In the genomic region with DNA sequence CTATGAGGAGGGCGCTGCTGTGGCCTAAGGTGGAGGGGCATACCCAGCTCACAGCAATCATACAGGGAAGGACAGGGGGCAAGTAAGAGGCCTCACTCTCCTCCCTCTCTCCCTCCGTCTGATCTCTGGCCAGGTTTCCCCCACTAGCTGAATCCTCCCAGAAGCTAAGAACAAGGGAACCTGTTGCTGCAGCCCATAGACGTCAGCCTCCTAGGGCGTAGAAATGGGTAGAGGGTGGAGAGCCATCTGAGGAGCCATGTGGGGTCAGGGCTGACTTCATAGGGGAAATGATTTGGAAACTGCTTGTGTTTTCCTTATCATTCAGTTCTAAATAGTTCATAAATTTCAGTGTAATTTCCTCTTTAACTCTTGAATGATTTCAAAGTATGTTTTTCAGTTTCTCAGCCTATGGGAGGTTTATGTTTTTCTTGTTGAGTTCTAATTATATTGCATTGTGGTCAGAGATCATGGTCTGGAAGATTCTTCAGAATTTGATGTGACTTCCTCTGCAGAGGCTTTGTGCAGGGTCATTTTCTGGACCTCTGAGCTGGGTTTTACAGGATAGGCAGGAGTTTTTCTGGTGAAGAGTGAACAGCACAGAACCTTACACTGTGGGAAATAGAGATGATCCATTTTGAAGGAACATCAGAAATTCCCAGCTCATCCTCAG, we compare ENCODE assay signal across 21 cellular contexts. TPM values are rescaled to one million over a fixed set of nuclear protein-coding genes. Genes with fewer than 3 reads are reported as not detected.
"Had no signal": no experiment of that assay in that cellular context is flagged by ENCODE, and none has a peak within 500 bp of the region (broad histone marks: within the 10 kb centered on the region; RNA-seq: fewer than 3 reads in every experiment).

No MANE protein-coding gene starts in this region.

- H3K36me3 Mint-ChIP-seq: activated naive CD8-positive, alpha-beta T cell treated with anti-CD3 and anti-CD28 coated beads, Interleukin-2, amount 10 ng/mL, durations not matched to agents 7 days and 5 days had no signal

- H3K9me3 ChIP-seq: breast epithelium, esophagus muscularis mucosa, neutrophil, tibial nerve had no signal

- ATAC-seq: T-helper 17 cell had no signal

- H3K27ac Mint-ChIP-seq: activated naive CD8-positive, alpha-beta T cell treated with anti-CD3 and anti-CD28 coated beads, Interleukin-2, amount 10 ng/mL, durations not matched to agents 7 days and 5 days; T-helper 17 cell had no signal

- H3K9me3 Mint-ChIP-seq: activated naive CD8-positive, alpha-beta T cell treated with anti-CD3 and anti-CD28 coated beads, Interleukin-2, amount 10 ng/mL, durations not matched to agents 7 days and 5 days had no signal

- H3K27me3 Mint-ChIP-seq: T-helper 17 cell had no signal

- H3K27ac ChIP-seq: breast epithelium, esophagus muscularis mucosa, neutrophil, skin epidermis, tibial nerve had no signal

- H3K27me3 ChIP-seq: breast epithelium, esophagus muscularis mucosa, neutrophil, tibial nerve had no signal

- FAIRE-seq: endometrium, TTC549 had no signal

- DNase-seq: activated CD4-positive, alpha-beta T cell treated with anti-CD3 and anti-CD28 coated beads for 1 hour; activated CD8-positive, alpha-beta memory T cell treated with anti-CD3 and anti-CD28 coated beads for 24 hours; activated effector memory CD4-positive, alpha-beta T cell treated with Interleukin-2 at 50 U/mL for 16 hours; activated naive CD8-positive, alpha-beta T cell treated with anti-CD3 and anti-CD28 coated beads, Interleukin-2, amount 10 ng/mL, durations not matched to agents 7 days and 5 days; aorta; hypothalamus; kidney glomerular epithelial cell; mesendoderm; posterior cingulate gyrus; stimulated activated CD4-positive, alpha-beta T cell treated with anti-CD3 and anti-CD28 coated beads, Interleukin-4, amount 100 ng/mL, for 4 hours; T-helper 17 cell had no signal

- H3K36me3 ChIP-seq: breast epithelium, esophagus muscularis mucosa, neutrophil, tibial nerve had no signal

- H3K4me3 ChIP-seq: breast epithelium, esophagus muscularis mucosa, skin epidermis, tibial nerve had no signal

- H3K4me3 Mint-ChIP-seq: activated naive CD8-positive, alpha-beta T cell treated with anti-CD3 and anti-CD28 coated beads, Interleukin-2, amount 10 ng/mL, durations not matched to agents 7 days and 5 days; T-helper 17 cell had no signal

RNA-seq across cellular contexts. Expression of gene TEX38, which starts 52.8 kb away (rescaled TPM):
- total RNA-seq: activated naive CD8-positive, alpha-beta T cell treated with anti-CD3 and anti-CD28 coated beads, Interleukin-2, amount 10 ng/mL, durations not matched to agents 7 days and 5 days; aorta; breast epithelium; cerebellum; esophagus muscularis mucosa; liver; subcutaneous adipose tissue; T-helper 17 cell; tibial nerve had no signal
- polyA plus RNA-seq: aorta, liver had no signal
